8 cellular contexts compared by ENCODE assay signal in the genomic region with DNA sequence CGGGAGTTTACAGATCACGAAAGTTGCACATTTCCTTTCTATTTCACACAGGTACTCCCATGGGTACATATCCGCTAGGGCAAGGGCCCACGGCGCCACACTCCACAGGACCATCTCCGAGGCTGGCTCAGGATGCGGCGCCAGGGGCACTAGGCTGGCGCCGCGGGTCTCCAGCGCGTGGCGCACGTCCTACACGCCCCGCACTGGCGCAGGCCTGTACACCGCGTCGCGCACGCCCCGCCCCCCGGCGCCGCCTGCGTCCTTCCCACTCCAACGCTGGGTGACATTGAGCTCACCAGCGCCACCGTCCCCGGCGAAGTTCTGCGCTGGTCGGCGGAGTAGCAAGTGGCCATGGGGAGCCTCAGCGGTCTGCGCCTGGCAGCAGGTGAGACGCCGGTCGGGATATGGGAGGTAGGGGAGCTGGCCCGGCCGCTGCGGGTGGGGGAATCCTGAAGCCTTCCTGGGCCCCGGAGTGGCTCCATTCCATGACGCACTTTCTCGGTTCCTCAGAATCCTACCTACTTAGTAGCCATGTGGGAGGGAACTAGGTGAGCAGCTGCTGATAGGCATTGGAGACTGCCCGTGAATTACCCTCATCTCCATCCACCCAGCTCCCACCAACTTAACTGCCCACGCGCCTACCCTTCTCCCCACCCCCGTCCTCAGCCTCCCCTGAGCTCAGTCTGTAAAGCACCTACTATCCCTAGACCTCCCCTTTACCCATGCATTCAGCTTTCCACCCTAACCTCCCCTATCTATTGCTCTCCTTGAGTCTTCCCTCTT. TPM values are rescaled to one million over a fixed set of nuclear protein-coding genes. Genes with fewer than 3 reads are reported as not detected.
DNase-seq lines count a peak whose midpoint lies in the region; ATAC-seq lines count a peak whose summit lies in the region.

A gene with protein sequence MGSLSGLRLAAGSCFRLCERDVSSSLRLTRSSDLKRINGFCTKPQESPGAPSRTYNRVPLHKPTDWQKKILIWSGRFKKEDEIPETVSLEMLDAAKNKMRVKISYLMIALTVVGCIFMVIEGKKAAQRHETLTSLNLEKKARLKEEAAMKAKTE (plus strand): TSS at position 268 of the 783 bp plus-strand sequence. CDS start 84 bp downstream, at position 352.

- H3K9me3 Mint-ChIP-seq in IgD-negative memory B cell = no peaks in the 10 kb centered on the region

- H3K27me3 ChIP-seq in mucosa of rectum (ENCODE audit: control insufficient read depth in 2 of 2, insufficient read depth in 2 of 2, low read length in 2 of 2) = no peaks in the 10 kb centered on the region

- H3K27ac Mint-ChIP-seq in IgD-negative memory B cell = peak within 1 kb of the TSS; percentile 77 to 97 (median 95)

- no peaks in the 10 kb centered on the region for H3K27me3 Mint-ChIP-seq in IgD-negative memory B cell

- H3K9ac ChIP-seq in mucosa of rectum (ENCODE audit: low read depth in 1 of 2, low read length in 2 of 2) = peak within 1 kb of the TSS; percentile 87 to 92

- peak within 1 kb of the TSS; percentile 75 for H3K27ac ChIP-seq in epithelial cell of prostate
- peak within 1 kb of the TSS; percentile 92 to 93 for H3K27ac ChIP-seq in mucosa of rectum (ENCODE audit: low read depth in 2 of 2, low read length in 2 of 2)

- ATAC-seq in GM21529 (IDR thresholded peaks at IDR 0.05; ENCODE audit: unreplicated experiment) = peak; percentile 88

- H3K4me1 Mint-ChIP-seq in IgD-negative memory B cell = peaks cover 18 to 41% (median 26%) of the 10 kb centered on the region in 3 donors

- peak within 1 kb of the TSS; percentile 93 to 98 (median 94) for H3K4me3 Mint-ChIP-seq in IgD-negative memory B cell

- H3K9me3 ChIP-seq in mucosa of rectum (ENCODE audit: control insufficient read depth in 2 of 2, low read length in 2 of 2) = no peaks in the 10 kb centered on the region

- DNase-seq in DMS153 (lab: John Stamatoyannopoulos, UW) = peak; percentile 87
- DNase-seq in OCI-M1 (lab: John Stamatoyannopoulos, UW) = peak; percentile 97
- DNase-seq in activated T-cell treated with anti-CD3 and anti-CD28 coated beads for 4 hours = peak; percentile 85
- DNase-seq in epithelial cell of prostate (ENCODE audit: low read depth, low spot score) = peak; percentile 55
- DNase-seq in stimulated activated CD8-positive, alpha-beta memory T cell treated with anti-CD3 and anti-CD28 coated beads, Interleukin-7, amount 100 ng/mL, for 1 hour (ENCODE audit: low read depth in 2 of 2) = peak; percentile 82 to 86

- H3K4me1 ChIP-seq in mucosa of rectum (ENCODE audit: control insufficient read depth in 2 of 2, insufficient read depth in 2 of 2, low read length in 2 of 2) = peaks cover 9 to 31% of the 10 kb centered on the region in 2 donors

- H3K36me3 Mint-ChIP-seq in IgD-negative memory B cell = peaks cover 1% of the 10 kb centered on the region

- H3K4me3 ChIP-seq in mucosa of rectum (ENCODE audit: low read length in 2 of 2) = peak within 1 kb of the TSS; percentile 91 to 98

- H3K36me3 ChIP-seq in mucosa of rectum (ENCODE audit: control insufficient read depth in 2 of 2, insufficient read depth in 2 of 2, low read length in 2 of 2) = peaks cover 0 to 3% of the 10 kb centered on the region in 2 donors

RNA-seq across cellular contexts. Expression of the gene that starts here (rescaled TPM):
- polyA plus RNA-seq in IgD-negative memory B cell = 76.7 TPM

Comparison
In these comparisons a context has a peak if more than half of its experiments do, and no peak if none do; other contexts are left out.
1. Peak in every context shown above with its lines: DNase-seq, ATAC-seq, H3K4me3 ChIP-seq and H3K27ac ChIP-seq.